1 cellular context compared by ENCODE assay signal in the genomic region with DNA sequence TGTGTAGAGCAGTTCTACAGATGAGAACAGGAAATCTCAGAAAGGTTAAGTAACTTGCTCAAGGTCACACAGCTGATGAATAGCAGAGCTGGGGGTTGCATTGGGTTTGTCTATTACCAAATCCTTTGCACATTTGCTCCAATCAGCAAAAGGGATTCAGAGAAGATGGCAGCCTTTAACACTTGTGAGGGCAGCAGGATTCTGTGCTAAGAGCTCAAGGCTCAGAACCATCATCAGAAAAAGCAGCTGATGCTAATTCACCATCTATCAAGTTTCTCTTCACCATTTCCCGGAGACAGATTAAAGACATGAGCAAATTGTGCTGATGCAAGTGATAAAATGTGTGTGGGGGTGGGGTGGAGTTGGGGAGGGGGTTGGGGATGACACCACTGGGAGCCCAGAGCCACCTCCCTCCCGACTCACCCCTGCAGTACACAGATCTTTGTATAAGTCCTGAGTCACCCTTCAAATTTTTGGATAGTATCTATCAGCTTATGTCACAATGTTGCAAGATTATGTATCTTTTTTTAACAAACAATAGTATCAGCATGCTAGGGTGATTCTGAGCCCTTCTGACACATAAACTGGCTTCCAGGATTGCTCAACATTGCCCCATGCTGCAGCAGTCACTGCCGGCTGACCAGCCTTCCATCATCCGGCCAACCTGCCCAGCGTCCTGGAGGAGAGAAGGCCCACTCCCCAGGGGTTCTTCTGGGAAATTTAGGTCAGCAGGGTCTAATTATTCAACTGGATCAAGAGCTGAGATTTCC.
TF ChIP-seq lines count a peak whose summit lies in the region.

No MANE protein-coding gene starts in this region.

TF ChIP-seq in H1, 55 proteins besides CTCF, POLR2A, EP300 and RAD21:
- TF ChIP-seq KDM1A (IDR thresholded peaks at IDR 0.05; ENCODE audit: borderline replicate concordance, low read length), result 0 out of 2 replicates have a peak, but pooled peaks have one; percentile 13
- no peak for TF ChIP-seq FOSL1 (IDR thresholded peaks at IDR 0.05; ENCODE audit: insufficient read depth, low read depth, low read length)
